ENCODE assay signal across 15 cellular contexts in the genomic region with DNA sequence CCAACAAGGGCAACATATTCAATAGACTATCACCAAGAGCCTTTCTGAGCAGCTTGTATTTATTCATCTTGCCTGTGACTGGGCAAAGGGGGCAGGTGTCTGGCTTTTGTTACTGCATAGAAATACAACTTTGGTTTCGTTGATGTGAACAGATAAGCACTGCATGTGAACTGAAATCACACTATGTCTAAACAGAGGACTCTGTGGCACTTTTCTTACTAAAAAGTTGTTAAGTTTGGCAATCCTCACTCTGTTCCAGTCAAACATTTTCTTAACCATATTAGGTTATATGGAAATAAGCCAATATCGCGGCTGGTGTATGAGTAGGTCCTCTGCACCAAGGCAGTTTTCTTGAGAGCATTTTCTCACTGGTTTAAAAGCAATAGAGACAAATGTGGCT. TPM values are rescaled to one million over a fixed set of nuclear protein-coding genes. Genes with fewer than 3 reads are reported as not detected.
A peak's percentile ranks its signal among the peaks of the same experiment; 100 is the strongest.
DNase-seq lines count a peak whose midpoint lies in the region; ATAC-seq and TF ChIP-seq lines count a peak whose summit lies in the region.
"Had no signal": no experiment of that assay in that cellular context is flagged by ENCODE, and none has a peak within 500 bp of the region (broad histone marks: within the 10 kb centered on the region; RNA-seq: fewer than 3 reads in every experiment).

No MANE protein-coding gene starts in this region.

- no peaks in the 10 kb centered on the region for H3K36me3 ChIP-seq in ACC112 (ENCODE audit: insufficient read depth, low read length)
- H3K36me3 ChIP-seq in heart left ventricle = peaks cover 0 to 8% (median 0%) of the 10 kb centered on the region in 9 donors

- DNase-seq in amniotic epithelial cell (ENCODE audit: low read depth) (peak; percentile 88), heart left ventricle (no peak), renal cortical epithelial cell (ENCODE audit: low read depth) (peak; percentile 16), anterior cingulate cortex (lab: John Stamatoyannopoulos, UW) (no peak), iPS-NIHi11 (ENCODE audit: low spot score) (no peak), NCI-H226 (no peak)
- DNase-seq: activated B cell treated with CpG ODN at 0.5 μM for 24 hours; GOT3; NCI-H1436; NCI-H748 treated with DMSO at 0.1 percent for 48 hours; stimulated activated CD4-positive, alpha-beta T cell treated with anti-CD3 and anti-CD28 coated beads, Interleukin-1b, Interleukin-23, amount 100 ng/mL, for 48 hours; stimulated activated naive B cell treated with anti-CD40 and anti-IgM and Interleukin-4, amounts not matched to agents 10 μg/mL and 1 μg/mL and 100 μg/mL, for 72 hours had no signal

- H3K27ac ChIP-seq in ACC112 (ENCODE audit: low read depth, low read length) = peak overlapping the region; percentile 84
- peak overlapping the region; percentile 51 to 91 (median 81) for H3K27ac ChIP-seq in heart left ventricle
- H3K27ac ChIP-seq: epithelial cell of prostate had no signal

- H3K4me3 ChIP-seq in ACC112 (ENCODE audit: low read depth, low read length) (peak overlapping the region; percentile 24), heart left ventricle (peak overlapping the region in 5 of 12 donors; percentile 4 to 18 (median 5))

- no peak for TF ChIP-seq CTCF in heart left ventricle (IDR thresholded peaks at IDR 0.05)

- ATAC-seq in heart left ventricle (peak; percentile 23 to 75 (median 67)), HG03159 (IDR thresholded peaks at IDR 0.05; ENCODE audit: unreplicated experiment) (no peak)
- ATAC-seq: stimulated activated naive B cell treated with anti-CD40 and anti-IgM and Interleukin-4, amounts not matched to agents 10 μg/mL and 1 μg/mL and 100 μg/mL, for 72 hours had no signal

- H3K79me2 ChIP-seq in ACC112 (ENCODE audit: control insufficient read depth, insufficient read depth, low read length, unreplicated experiment) = peaks cover 72% of the 10 kb centered on the region

- intact Hi-C loops in heart left ventricle (cut with DNase I) = loop anchor here in 3 of 10 donors (5.0 to 10.0 kb wide), 4 partner anchors 36 to 57 kb away; no protein-coding TSS in a partner anchor

- H2AFZ ChIP-seq in ACC112 (ENCODE audit: low read length, unreplicated experiment) = no peak overlapping the region

- H3K9me3 ChIP-seq in heart left ventricle = no peaks in the 10 kb centered on the region

- H3K27me3 ChIP-seq in ACC112 (ENCODE audit: insufficient read depth, low read length) (no peaks in the 10 kb centered on the region), heart left ventricle (no peaks in the 10 kb centered on the region)

- H3K4me1 ChIP-seq in ACC112 (ENCODE audit: control insufficient read depth, insufficient read depth, low read length, unreplicated experiment) = peaks cover 50% of the 10 kb centered on the region
- peaks cover 0 to 96% (median 45%) of the 10 kb centered on the region in 12 donors for H3K4me1 ChIP-seq in heart left ventricle

- 21 to 46% (median 40%) methylated on average over 3 of the region's 3 CpGs for WGBS in heart left ventricle, 4 donors

- no peak for TF ChIP-seq POLR2A in heart left ventricle (IDR thresholded peaks at IDR 0.05)

RNA-seq across cellular contexts. Expression of gene CALD1, which starts 48.5 kb away (rescaled TPM):
- total RNA-seq in heart left ventricle (100 to 1,000 TPM in 8 of 9 donors, 10 to 100 TPM in 1; 89.6 to 186 (median 130) TPM), renal cortical epithelial cell (155 and 181 TPM in 2 replicates)
- 100 to 1,000 TPM in 1 of 2 donors, 10 to 100 TPM in 1; 95.1 to 104 TPM for polyA plus RNA-seq in heart left ventricle

Comparison
In these comparisons a context has a peak if more than half of its experiments do, and no peak if none do; other contexts are left out.
1. DNase-seq: peak in amniotic epithelial cell (single experiment) and renal cortical epithelial cell (single experiment); none in heart left ventricle (0 of 5), anterior cingulate cortex (0 of 58), iPS-NIHi11 (single experiment) and NCI-H226 (single experiment).